ENCODE assay signal across 10 cellular contexts in genomic region chr16:56643833-56644232, GRCh38. TPM values are rescaled to one million over a fixed set of nuclear protein-coding genes. Genes with fewer than 3 reads are reported as not detected.
A peak's percentile ranks its signal among the peaks of the same experiment; 100 is the strongest.
DNase-seq lines count a peak whose midpoint lies in the region; TF ChIP-seq lines count a peak whose summit lies in the region.
"Had no signal": no experiment of that assay in that cellular context is flagged by ENCODE, and none has a peak within 500 bp of the region (broad histone marks: within the 10 kb centered on the region; RNA-seq: fewer than 3 reads in every experiment).

No MANE protein-coding gene starts in this region.

- H3K9me3 ChIP-seq in HUES48 (ENCODE audit: control insufficient read depth, insufficient read depth, low read length) (no peaks in the 10 kb centered on the region), breast epithelium (no peaks in the 10 kb centered on the region), muscle layer of colon (ENCODE audit: low read length) (no peaks in the 10 kb centered on the region), Peyer's patch (no peaks in the 10 kb centered on the region)
- H3K9me3 ChIP-seq: gastroesophageal sphincter had no signal

- DNase-seq in AG10803 (ENCODE audit: low read depth), result no peak
- DNase-seq in breast epithelium (ENCODE audit: low spot score in 2 of 2), result no peak
- no peak for DNase-seq in NCI-H1417 treated with DMSO at 0.1 percent for 48 hours (lab: John Stamatoyannopoulos, UW)
- DNase-seq in nucleus accumbens (lab: John Stamatoyannopoulos, UW), result no peak
- no peak for DNase-seq in Peyer's patch
- DNase-seq in hepatic stellate cell (ENCODE audit: low spot score), result no peak

- TF ChIP-seq POLR2A in breast epithelium (IDR thresholded peaks at IDR 0.05) (no peak), Peyer's patch (IDR thresholded peaks at IDR 0.05) (no peak)

- intact Hi-C loops in breast epithelium (cut with DNase I; ENCODE audit: low total_unique reads), result no loop called here

- H3K4me3 ChIP-seq in AG10803 (ENCODE audit: low read length), result peak overlapping the region; percentile 46
- peak overlapping the region; percentile 54 for H3K4me3 ChIP-seq in HUES48 (ENCODE audit: low read depth, low read length)
- H3K4me3 ChIP-seq in breast epithelium, result peak overlapping the region in 2 of 3 donors; percentile 51 to 64
- H3K4me3 ChIP-seq in muscle layer of colon (ENCODE audit: low read depth in 1 of 2, low read length in 2 of 2), result peak overlapping the region; percentile 28 to 38
- H3K4me3 ChIP-seq in Peyer's patch, result peak overlapping the region in 2 of 4 donors; percentile 38 to 41

- H3K27me3 ChIP-seq in HUES48 (ENCODE audit: control insufficient read depth, insufficient read depth, low read length) (peaks cover 100% of the 10 kb centered on the region), breast epithelium (no peaks in the 10 kb centered on the region), muscle layer of colon (ENCODE audit: control insufficient read depth in 1 of 2, insufficient read depth in 2 of 2, low read length in 2 of 2) (peaks cover 47 to 62% of the 10 kb centered on the region in 2 donors), Peyer's patch (no peaks in the 10 kb centered on the region)

- H3K4me1 ChIP-seq in HUES48 (ENCODE audit: control insufficient read depth, insufficient read depth, low read length) (peaks cover 10% of the 10 kb centered on the region), breast epithelium (no peaks in the 10 kb centered on the region), muscle layer of colon (ENCODE audit: insufficient read depth, low read length) (peaks cover 8% of the 10 kb centered on the region), Peyer's patch (peaks cover 0 to 23% (median 7%) of the 10 kb centered on the region in 4 donors)

- H3K27ac ChIP-seq in HUES48 (ENCODE audit: low read depth, low read length) (no peak overlapping the region), breast epithelium (peak overlapping the region in 1 of 2 donors; percentile 80), muscle layer of colon (ENCODE audit: low read depth, low read length) (no peak overlapping the region), Peyer's patch (peak overlapping the region in 1 of 4 donors; percentile 36)

- TF ChIP-seq CTCF in AG10803 (conservative IDR thresholded peaks at IDR 0.05; ENCODE audit: low read length), result no peak
- TF ChIP-seq CTCF in breast epithelium (IDR thresholded peaks at IDR 0.05), result no peak
- no peak for TF ChIP-seq CTCF in Peyer's patch (IDR thresholded peaks at IDR 0.05)

- no peak overlapping the region for H3K9ac ChIP-seq in HUES48 (ENCODE audit: low read depth, low read length)
- no peak overlapping the region for H3K9ac ChIP-seq in muscle layer of colon (ENCODE audit: low read length)

- H3K36me3 ChIP-seq in HUES48 (ENCODE audit: control insufficient read depth, insufficient read depth, low read length) (no peaks in the 10 kb centered on the region), breast epithelium (no peaks in the 10 kb centered on the region), muscle layer of colon (ENCODE audit: insufficient read depth, low read length) (no peaks in the 10 kb centered on the region), Peyer's patch (no peaks in the 10 kb centered on the region)
- H3K36me3 ChIP-seq: gastroesophageal sphincter had no signal

RNA-seq across cellular contexts. Expression of gene MT1A, which starts 5.4 kb away (rescaled TPM):
- total RNA-seq in breast epithelium (100 to 1,000 TPM in 2 of 3 donors, 10 to 100 TPM in 1; 97.8 to 672 (median 130) TPM), Peyer's patch (100 to 1,000 TPM in 1 of 4 donors, not detected in 3; 102 TPM)

RNA-seq across cellular contexts. Expression of gene MT1B, which starts 7.9 kb away (rescaled TPM):
- total RNA-seq in breast epithelium (not detected), Peyer's patch (10 to 100 TPM in 1 of 4 donors, not detected in 3; 39.3 TPM)
- total RNA-seq: gastroesophageal sphincter; T-helper 2 cell treated with Interferon-gamma antibody and Interleukin-4, amounts not matched to agents 100 ng/mL and 5 ng/mL, for 36 hours had no signal

RNA-seq across cellular contexts. Expression of gene MT1M, which starts 11.4 kb away (rescaled TPM):
- total RNA-seq in breast epithelium (100 to 1,000 TPM in 1 of 3 donors, 10 to 100 TPM in 2; 42.9 to 120 (median 46.0) TPM), Peyer's patch (100 to 1,000 TPM in 1 of 4 donors, 10 to 100 TPM in 1, 1 to 10 TPM in 2; 3.5 to 252 (median 11.3) TPM)
- total RNA-seq: T-helper 2 cell treated with Interferon-gamma antibody and Interleukin-4, amounts not matched to agents 100 ng/mL and 5 ng/mL, for 36 hours had no signal

RNA-seq across cellular contexts. Expression of gene MT1F, which starts 13.9 kb away (rescaled TPM):
- total RNA-seq in breast epithelium (10 to 100 TPM in 2 of 3 donors, 1 to 10 TPM in 1; 9.1 to 34.0 (median 12.1) TPM), Peyer's patch (100 to 1,000 TPM in 1 of 4 donors, 10 to 100 TPM in 2, 1 to 10 TPM in 1; 8.0 to 310 (median 44.1) TPM)

RNA-seq across cellular contexts. Expression of gene MT1E, which starts 18.3 kb away (rescaled TPM):
- total RNA-seq in breast epithelium, result 100 to 1,000 TPM; 284 to 698 (median 513) TPM
- total RNA-seq in Peyer's patch, result 1,000 to 10,000 TPM in 1 of 4 donors, 100 to 1,000 TPM in 1, 10 to 100 TPM in 2; 53.9 to 2,225 (median 195) TPM
